Comparison of ENCODE assay signal across 31 cellular contexts in the genomic region with DNA sequence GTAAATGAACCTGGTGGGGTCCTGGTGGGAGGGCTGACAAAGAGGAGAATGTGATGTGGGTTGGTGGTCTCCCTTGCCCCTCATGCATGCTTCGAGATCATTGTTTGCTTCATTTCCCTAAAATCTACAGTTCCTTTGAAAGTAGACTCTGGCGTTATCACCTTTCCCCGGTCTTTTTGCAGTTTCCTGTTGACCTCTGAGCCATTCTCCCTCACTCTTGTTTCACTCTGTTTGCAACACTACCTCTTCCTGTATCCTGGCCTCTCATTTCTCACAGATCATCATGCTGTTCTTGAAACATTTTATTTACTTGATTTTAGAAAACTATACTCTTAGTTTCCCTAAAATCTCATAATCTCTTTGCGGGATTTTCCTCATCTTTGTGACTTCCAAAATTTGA.
DNase-seq lines count a peak whose midpoint lies in the region; ATAC-seq, FAIRE-seq and TF ChIP-seq lines count a peak whose summit lies in the region.
"Had no signal": no experiment of that assay in that cellular context is flagged by ENCODE, and none has a peak within 500 bp of the region (broad histone marks: within the 10 kb centered on the region; RNA-seq: fewer than 3 reads in every experiment).

No MANE protein-coding gene starts in this region.

- H3K36me3 ChIP-seq in IMR-90 (ENCODE audit: control insufficient read depth, insufficient read depth, low read length) (peaks cover 10% of the 10 kb centered on the region), K562 (ENCODE audit: control insufficient read depth, insufficient read depth, low read length) (peaks cover 66% of the 10 kb centered on the region), iPS-20b (ENCODE audit: insufficient read depth, low read depth, low read length) (no peaks in the 10 kb centered on the region), thyroid gland (no peaks in the 10 kb centered on the region)
- H3K36me3 ChIP-seq: neural progenitor cell had no signal

- H3K4me3 Mint-ChIP-seq in stimulated activated naive CD8-positive, alpha-beta T cell treated with anti-CD3 and anti-CD28 coated beads, Interleukin-15, amount 100 ng/mL, for 72 hours: no peak overlapping the region
- H3K4me3 Mint-ChIP-seq: activated naive CD8-positive, alpha-beta T cell treated with anti-CD3 and anti-CD28 coated beads, Interleukin-2, amount 50 U/mL, for 24 hours; immature natural killer cell; memory B cell; neural progenitor cell; stimulated activated naive B cell treated with anti-CD40 and anti-IgM and Interleukin-4, amounts not matched to agents 10 μg/mL and 1 μg/mL and 100 μg/mL, for 72 hours; T-helper 1 cell treated with Interleukin-12 subunit alpha and Interleukin-12 subunit beta and Interleukin-4 antibody, amounts not matched to agents 30 μg/mL and 1 μg/mL, for 36 hours had no signal

- H3K79me2 ChIP-seq in K562 (ENCODE audit: control insufficient read depth, insufficient read depth, low read length): no peaks in the 10 kb centered on the region
- H3K79me2 ChIP-seq: parathyroid adenoma had no signal

- no peak overlapping the region for H3K4me3 ChIP-seq in IMR-90 (ENCODE audit: insufficient read depth, low read depth, low read length)
- H3K4me3 ChIP-seq in K562: no peak overlapping the region
- H3K4me3 ChIP-seq in iPS-20b (ENCODE audit: low read length): no peak overlapping the region
- no peak overlapping the region for H3K4me3 ChIP-seq in thyroid gland (replicated peaks in 1 of 3)
- H3K4me3 ChIP-seq: neural progenitor cell, PC-9, SK-N-MC had no signal

- dilution Hi-C loops in IMR-90 (cut with HindIII; ENCODE audit: low sequenced_read_pairs, unreplicated experiment): no loop called here

- H3K14ac ChIP-seq in IMR-90 (replicated peaks; ENCODE audit: low read depth, low read length): peak overlapping the region; percentile 23; the same call in 1 of the 2 replicates

- no peak overlapping the region for H3K27ac Mint-ChIP-seq in stimulated activated naive CD8-positive, alpha-beta T cell treated with anti-CD3 and anti-CD28 coated beads, Interleukin-15, amount 100 ng/mL, for 72 hours
- H3K27ac Mint-ChIP-seq: activated naive CD8-positive, alpha-beta T cell treated with anti-CD3 and anti-CD28 coated beads, Interleukin-2, amount 50 U/mL, for 24 hours; memory B cell; neural progenitor cell; stimulated activated naive B cell treated with anti-CD40 and anti-IgM and Interleukin-4, amounts not matched to agents 10 μg/mL and 1 μg/mL and 100 μg/mL, for 72 hours; T-helper 1 cell treated with Interleukin-12 subunit alpha and Interleukin-12 subunit beta and Interleukin-4 antibody, amounts not matched to agents 30 μg/mL and 1 μg/mL, for 36 hours had no signal

- no peaks in the 10 kb centered on the region for H3K9me3 ChIP-seq in IMR-90 (ENCODE audit: control insufficient read depth, insufficient read depth, low read length)
- no peaks in the 10 kb centered on the region for H3K9me3 ChIP-seq in K562 (replicated peaks; ENCODE audit: control insufficient read depth, insufficient read depth, low read depth, low read length)
- H3K9me3 ChIP-seq in iPS-20b (ENCODE audit: insufficient read depth, low read depth, low read length): no peaks in the 10 kb centered on the region
- no peaks in the 10 kb centered on the region for H3K9me3 ChIP-seq in thyroid gland

- BruUV-seq in IMR-90 (replicated peaks; lab: Mats Ljungman, UMichigan) (no TSS peak), K562 (replicated peaks; lab: Mats Ljungman, UMichigan) (no TSS peak)

- H4K20me1 ChIP-seq in IMR-90 (ENCODE audit: insufficient read depth, low read length) (no peaks in the 10 kb centered on the region), K562 (replicated peaks; ENCODE audit: control insufficient read depth, insufficient read depth, low read length) (no peaks in the 10 kb centered on the region)

- H4K8ac ChIP-seq in IMR-90 (ENCODE audit: low read depth in 2 of 2, low read length in 2 of 2): peak overlapping the region in 1 of 2 experiments; percentile 2; a peak in 2 of 4 replicates

- 0 out of 2 replicates have a peak, but pooled peaks cover 3% of the 10 kb centered on the region for H3K9me1 ChIP-seq in IMR-90 (ENCODE audit: insufficient read depth, low read length)
- no peaks in the 10 kb centered on the region for H3K9me1 ChIP-seq in K562 (ENCODE audit: control insufficient read depth, insufficient read depth, low read length)

- ATAC-seq in IMR-90 (ENCODE audit: low read depth) (no peak), K562 (no peak)
- ATAC-seq in stimulated activated naive CD8-positive, alpha-beta T cell treated with anti-CD3 and anti-CD28 coated beads, Interleukin-15, amount 100 ng/mL, for 72 hours: no peak
- ATAC-seq: activated naive CD8-positive, alpha-beta T cell treated with anti-CD3 and anti-CD28 coated beads, Interleukin-2, amount 50 U/mL, for 24 hours; stimulated activated naive B cell treated with anti-CD40 and anti-IgM and Interleukin-4, amounts not matched to agents 10 μg/mL and 1 μg/mL and 100 μg/mL, for 72 hours had no signal

- no peak overlapping the region for H3K56ac ChIP-seq in IMR-90 (ENCODE audit: extremely low read depth, insufficient read depth, low read length)

- H4K91ac ChIP-seq in IMR-90 (ENCODE audit: insufficient read depth, low read depth, low read length): no peak overlapping the region

- no peak overlapping the region for H2BK20ac ChIP-seq in IMR-90 (ENCODE audit: low read depth, low read length)

- H2AFZ ChIP-seq in IMR-90 (replicated peaks; ENCODE audit: low read length, poor library complexity) (no peak overlapping the region), K562 (ENCODE audit: low read depth, low read length) (no peak overlapping the region)
- H2AFZ ChIP-seq: neural progenitor cell, parathyroid adenoma, PC-9 had no signal

- no peak overlapping the region for H2AK9ac ChIP-seq in IMR-90 (replicated peaks; ENCODE audit: low read depth, low read length, poor library complexity)

- TF ChIP-seq EP300 in K562 (IDR thresholded peaks at IDR 0.05; ENCODE audit: low read length): no peak

- H3K4me1 ChIP-seq in IMR-90 (ENCODE audit: control insufficient read depth, insufficient read depth, low read length) (no peaks in the 10 kb centered on the region), K562 (replicated peaks in 1 of 2; ENCODE audit: control insufficient read depth in 2 of 2, insufficient read depth in 2 of 2, low read length in 2 of 2) (no peaks in the 10 kb centered on the region; a peak in 1 of 5 replicates), iPS-20b (ENCODE audit: insufficient read depth, low read length) (peaks cover 42% of the 10 kb centered on the region), thyroid gland (no peaks in the 10 kb centered on the region)
- H3K4me1 ChIP-seq: parathyroid adenoma had no signal

- TF ChIP-seq POLR2A in GM12892 (IDR thresholded peaks at IDR 0.05; ENCODE audit: low read depth, low read length): no peak
- no peak for TF ChIP-seq POLR2A in IMR-90 (IDR thresholded peaks at IDR 0.05; ENCODE audit: low read depth, low read length)
- TF ChIP-seq POLR2A in K562 (conservative IDR thresholded peaks at IDR 0.05): no peak
- no peak for TF ChIP-seq POLR2A in thyroid gland (IDR thresholded peaks at IDR 0.05)

- H3K9me3 Mint-ChIP-seq in stimulated activated naive CD8-positive, alpha-beta T cell treated with anti-CD3 and anti-CD28 coated beads, Interleukin-15, amount 100 ng/mL, for 72 hours: no peaks in the 10 kb centered on the region
- H3K9me3 Mint-ChIP-seq: activated naive CD8-positive, alpha-beta T cell treated with anti-CD3 and anti-CD28 coated beads, Interleukin-2, amount 50 U/mL, for 24 hours; immature natural killer cell; memory B cell; neural progenitor cell; stimulated activated naive B cell treated with anti-CD40 and anti-IgM and Interleukin-4, amounts not matched to agents 10 μg/mL and 1 μg/mL and 100 μg/mL, for 72 hours; T-helper 1 cell treated with Interleukin-12 subunit alpha and Interleukin-12 subunit beta and Interleukin-4 antibody, amounts not matched to agents 30 μg/mL and 1 μg/mL, for 36 hours had no signal

- H3K18ac ChIP-seq in IMR-90 (ENCODE audit: low read depth, low read length): no peak overlapping the region

- no peaks in the 10 kb centered on the region; a peak in 1 of 4 replicates for H3K79me1 ChIP-seq in IMR-90 (ENCODE audit: low read depth in 1 of 2, low read length in 2 of 2)

- no peak overlapping the region for H4K5ac ChIP-seq in IMR-90 (ENCODE audit: low read depth, low read length)

- no peak overlapping the region for H3K23ac ChIP-seq in IMR-90 (ENCODE audit: low read depth, low read length)

- DNase-seq in GM12892 (ENCODE audit: insufficient read length) (no peak), IMR-90 (no peak), K562 (ENCODE audit: extremely low read depth in 1 of 4, low spot score in 3 of 4) (no peak), medulla oblongata (ENCODE audit: extremely low spot score) (no peak), NCI-H446 treated with DMSO at 0.1 percent for 48 hours (lab: John Stamatoyannopoulos, UW) (no peak), thyroid gland (no peak)
- no peak for DNase-seq in stimulated activated naive CD8-positive, alpha-beta T cell treated with anti-CD3 and anti-CD28 coated beads, Interleukin-15, amount 100 ng/mL, for 72 hours
- DNase-seq: activated CD4-positive, alpha-beta T cell treated with anti-CD3 and anti-CD28 coated beads for 48 hours; activated gamma-delta T cell; activated naive CD8-positive, alpha-beta T cell treated with anti-CD3 and anti-CD28 coated beads, Interleukin-2, amount 50 U/mL, for 24 hours; Calu3; cerebellar nuclear complex; DMS79 treated with DMSO at 0.1 percent for 48 hours; GDM1; hypothalamus; immature natural killer cell; NCI-H1436 treated with DMSO at 0.1 percent for 48 hours; NCI-H2081 treated with DMSO at 0.1 percent for 48 hours; NCI-H2227 treated with DMSO at 0.1 percent for 48 hours; NCI-H69; PC-9; retina; stimulated activated naive B cell treated with anti-CD40 and anti-IgM and Interleukin-4, amounts not matched to agents 10 μg/mL and 1 μg/mL and 100 μg/mL, for 72 hours had no signal

- H2BK15ac ChIP-seq in IMR-90 (ENCODE audit: low read depth, low read length): no peak overlapping the region

- TF ChIP-seq CTCF in IMR-90 (conservative IDR thresholded peaks at IDR 0.05; ENCODE audit: low read depth, low read length) (no peak), K562 (IDR thresholded peaks at IDR 0.05 in 2 of 3, conservative IDR thresholded peaks at IDR 0.05 in 1 of 3; ENCODE audit: insufficient read depth in 2 of 3, low read depth in 1 of 3, low read length in 3 of 3) (no peak), thyroid gland (IDR thresholded peaks at IDR 0.05) (no peak)

- POLR2A ChIA-PET in IMR-90 (lab: Charles Lee; ENCODE audit: unreplicated experiment) (no interaction called here), K562 (lab: Yijun Ruan, JAX) (no interaction called here)

- CTCF ChIA-PET in IMR-90 (lab: Yijun Ruan, JAX) (no interaction called here), K562 (lab: Yijun Ruan, JAX; ENCODE audit: low intra/inter-chr PET ratio) (no interaction called here)

- H3K27me3 ChIP-seq in IMR-90 (ENCODE audit: control insufficient read depth, insufficient read depth, low read length) (no peaks in the 10 kb centered on the region), K562 (ENCODE audit: control insufficient read depth in 2 of 2, insufficient read depth in 2 of 2, low read length in 2 of 2) (no peaks in the 10 kb centered on the region), iPS-20b (ENCODE audit: insufficient read depth, low read length) (no peaks in the 10 kb centered on the region), thyroid gland (no peaks in the 10 kb centered on the region)
- H3K27me3 ChIP-seq: neural progenitor cell had no signal

- H3K4ac ChIP-seq in IMR-90 (ENCODE audit: low read depth, low read length): no peak overlapping the region

- WGBS in IMR-90 (ENCODE audit: extremely low coverage in 2 of 2, insufficient read length in 1 of 2), 2 experiments: 52% methylated on average over 3 of the region's 4 CpGs; no CpG with 5 or more reads in 1 of the 2 experiments
- 79% methylated on average over 4 of the region's 4 CpGs for WGBS in K562 (ENCODE audit: insufficient coverage, low coverage, missing lambda C conversion rate)
- 69 to 77% methylated on average over 4 of the region's 4 CpGs for WGBS in thyroid gland, 2 donors

- H3K27me3 Mint-ChIP-seq in stimulated activated naive CD8-positive, alpha-beta T cell treated with anti-CD3 and anti-CD28 coated beads, Interleukin-15, amount 100 ng/mL, for 72 hours: no peaks in the 10 kb centered on the region
- H3K27me3 Mint-ChIP-seq: activated naive CD8-positive, alpha-beta T cell treated with anti-CD3 and anti-CD28 coated beads, Interleukin-2, amount 50 U/mL, for 24 hours; memory B cell; stimulated activated naive B cell treated with anti-CD40 and anti-IgM and Interleukin-4, amounts not matched to agents 10 μg/mL and 1 μg/mL and 100 μg/mL, for 72 hours had no signal

- in situ Hi-C loops in IMR-90 (cut with MboI; ENCODE audit: low sequenced_read_pairs) (no loop called here), K562 (cut with MboI) (no loop called here)

- H3K9ac ChIP-seq in IMR-90 (ENCODE audit: low read depth, low read length) (no peak overlapping the region), K562 (ENCODE audit: insufficient read depth in 1 of 2, low read depth in 2 of 2, low read length in 2 of 2) (no peak overlapping the region), iPS-20b (ENCODE audit: low read depth, low read length) (peak overlapping the region; percentile 29; the same call in 1 of the 2 replicates)
- H3K9ac ChIP-seq: neural progenitor cell, parathyroid adenoma had no signal

- H2BK120ac ChIP-seq in IMR-90 (ENCODE audit: low read depth, low read length): no peak overlapping the region

- no peak overlapping the region for H2AK5ac ChIP-seq in IMR-90 (ENCODE audit: low read depth, low read length)

- no peak overlapping the region for H2BK5ac ChIP-seq in IMR-90 (ENCODE audit: low read depth, low read length, poor library complexity, severe bottlenecking)

- peaks cover 6% of the 10 kb centered on the region for H3K4me1 Mint-ChIP-seq in stimulated activated naive CD8-positive, alpha-beta T cell treated with anti-CD3 and anti-CD28 coated beads, Interleukin-15, amount 100 ng/mL, for 72 hours
- H3K4me1 Mint-ChIP-seq: activated naive CD8-positive, alpha-beta T cell treated with anti-CD3 and anti-CD28 coated beads, Interleukin-2, amount 50 U/mL, for 24 hours had no signal

- no peak overlapping the region for H3K4me2 ChIP-seq in IMR-90 (ENCODE audit: low read depth, low read length)
- H3K4me2 ChIP-seq in K562 (ENCODE audit: insufficient read depth, low read length): no peak overlapping the region
- H3K4me2 ChIP-seq: neural progenitor cell, PC-9 had no signal

- H3K27ac ChIP-seq in IMR-90 (ENCODE audit: insufficient read depth, low read length) (no peak overlapping the region), K562 (ENCODE audit: extremely low read depth, low read depth, low read length) (no peak overlapping the region), iPS-20b (ENCODE audit: low read length) (peak overlapping the region; percentile 67), thyroid gland (no peak overlapping the region)
- H3K27ac ChIP-seq: C4-2B, epithelial cell of prostate, neural progenitor cell, parathyroid adenoma, PC-9, SK-N-MC had no signal

- intact Hi-C loops in IMR-90 (cut with micrococcal nuclease): no loop called here
- intact Hi-C loops in K562 (cut with micrococcal nuclease): no loop called here
- intact Hi-C loops in thyroid gland (cut with DNase I): no loop called here

- TF ChIP-seq RAD21 in IMR-90 (IDR thresholded peaks at IDR 0.05; ENCODE audit: low read length) (no peak), K562 (CRISPR knock-in tag; conservative IDR thresholded peaks at IDR 0.05 in 1 of 2, IDR thresholded peaks at IDR 0.05 in 1 of 2) (no peak)

- FAIRE-seq in GM12892 (lab: Jason Lieb, UNC) (peak; percentile 33), K562 (lab: Jason Lieb, UNC) (no peak)
